Comparison of ENCODE assay signal across 12 cellular contexts in genomic region chr3:122077293-122078234, GRCh38. TPM values are rescaled to one million over a fixed set of nuclear protein-coding genes. Genes with fewer than 3 reads are reported as not detected.
DNase-seq lines count a peak whose midpoint lies in the region; ATAC-seq and TF ChIP-seq lines count a peak whose summit lies in the region.
"Had no signal": no experiment of that assay in that cellular context is flagged by ENCODE, and none has a peak within 500 bp of the region (broad histone marks: within the 10 kb centered on the region; RNA-seq: fewer than 3 reads in every experiment).

No MANE protein-coding gene starts in this region.

- H3K27ac ChIP-seq in SU-DHL-6 (ENCODE audit: low read depth, low read length) (peak overlapping the region; percentile 88), coronary artery (peak overlapping the region in 1 of 2 donors; percentile 7)
- H3K27ac ChIP-seq: C4-2B had no signal

- peak overlapping the region; percentile 74 for H3K9ac ChIP-seq in SU-DHL-6 (ENCODE audit: low read length)

- H3K36me3 ChIP-seq in SU-DHL-6 (ENCODE audit: low read length), result no peaks in the 10 kb centered on the region; the same call in 1 of the 2 replicates

- no peaks in the 10 kb centered on the region for H3K27me3 ChIP-seq in SU-DHL-6 (ENCODE audit: low read length)

- peaks cover 36 to 71% of the 10 kb centered on the region in 2 donors for H3K4me1 Mint-ChIP-seq in natural killer cell treated with Interleukin-12 subunit alpha and Interleukin-12 subunit beta and Interleukin-15 and Interleukin-18, amount 100 ng/mL, for 72 hours (ENCODE audit: low read depth in 2 of 2)
- no peaks in the 10 kb centered on the region for H3K4me1 Mint-ChIP-seq in natural killer cell

- H3K4me3 ChIP-seq in SU-DHL-6 (ENCODE audit: insufficient read depth, low read length, poor library complexity, severe bottlenecking) (peak overlapping the region; percentile 69), coronary artery (no peak overlapping the region)

- H4K20me1 ChIP-seq in SU-DHL-6 (ENCODE audit: low read depth, low read length), result no peaks in the 10 kb centered on the region

- H2AFZ ChIP-seq in SU-DHL-6 (ENCODE audit: low read depth, low read length, severe bottlenecking), result no peak overlapping the region

- no peaks in the 10 kb centered on the region for H3K9me2 ChIP-seq in SU-DHL-6 (replicated peaks; ENCODE audit: insufficient read depth, low read length)

- no peak for TF ChIP-seq CTCF in natural killer cell (IDR thresholded peaks at IDR 0.05)
- no peak for TF ChIP-seq CTCF in SU-DHL-6 (IDR thresholded peaks at IDR 0.05; ENCODE audit: insufficient read depth, low read length, poor library complexity, severe bottlenecking)
- TF ChIP-seq CTCF in coronary artery (IDR thresholded peaks at IDR 0.05), result no peak

- H3K9me3 Mint-ChIP-seq in natural killer cell treated with Interleukin-12 subunit alpha and Interleukin-12 subunit beta and Interleukin-15 and Interleukin-18, amount 100 ng/mL, for 72 hours, result no peaks in the 10 kb centered on the region
- H3K9me3 Mint-ChIP-seq in natural killer cell, result no peaks in the 10 kb centered on the region

- peak overlapping the region; percentile 91 for H3K4me2 ChIP-seq in SU-DHL-6 (ENCODE audit: low read depth, low read length, poor library complexity, severe bottlenecking)

- H3K79me2 ChIP-seq in SU-DHL-6 (ENCODE audit: insufficient read depth, low read length), result peaks cover 88% of the 10 kb centered on the region

- no peak for ATAC-seq in natural killer cell treated with Interleukin-12 subunit alpha and Interleukin-12 subunit beta and Interleukin-15 and Interleukin-18, amount 100 ng/mL, for 72 hours
- ATAC-seq in natural killer cell, result no peak
- peak; percentile 25 for ATAC-seq in HG02885 (IDR thresholded peaks at IDR 0.05; ENCODE audit: poor library complexity, unreplicated experiment)
- ATAC-seq: HCT116 had no signal

- H3K27ac Mint-ChIP-seq in natural killer cell treated with Interleukin-12 subunit alpha and Interleukin-12 subunit beta and Interleukin-15 and Interleukin-18, amount 100 ng/mL, for 72 hours, result peak overlapping the region; percentile 65 to 95
- no peak overlapping the region for H3K27ac Mint-ChIP-seq in natural killer cell

- peaks cover 0 to 26% of the 10 kb centered on the region in 2 donors for H3K27me3 Mint-ChIP-seq in natural killer cell treated with Interleukin-12 subunit alpha and Interleukin-12 subunit beta and Interleukin-15 and Interleukin-18, amount 100 ng/mL, for 72 hours
- peaks cover 7 to 8% of the 10 kb centered on the region in 2 donors for H3K27me3 Mint-ChIP-seq in natural killer cell (ENCODE audit: low read depth in 2 of 2)

- DNase-seq in natural killer cell treated with Interleukin-12 subunit alpha and Interleukin-12 subunit beta and Interleukin-15 and Interleukin-18, amount 100 ng/mL, for 72 hours (ENCODE audit: low spot score), result no peak
- DNase-seq in natural killer cell (no peak), NCI-H524 treated with DMSO at 0.1 percent for 48 hours (lab: John Stamatoyannopoulos, UW) (no peak), SW480 (ENCODE audit: low spot score) (no peak), coronary artery (ENCODE audit: low spot score) (no peak), cortex of kidney (lab: John Stamatoyannopoulos, UW) (no peak)

- intact Hi-C loops in natural killer cell (cut with micrococcal nuclease), result no loop called here

- H3K9me3 ChIP-seq in SU-DHL-6 (ENCODE audit: insufficient read depth, low read length), result no peaks in the 10 kb centered on the region

- H3K36me3 Mint-ChIP-seq in natural killer cell treated with Interleukin-12 subunit alpha and Interleukin-12 subunit beta and Interleukin-15 and Interleukin-18, amount 100 ng/mL, for 72 hours, result peaks cover 5% of the 10 kb centered on the region
- H3K36me3 Mint-ChIP-seq in natural killer cell, result no peaks in the 10 kb centered on the region

- H3F3A ChIP-seq in SU-DHL-6 (ENCODE audit: insufficient read depth), result peaks cover 37% of the 10 kb centered on the region

- H3K4me3 Mint-ChIP-seq in natural killer cell treated with Interleukin-12 subunit alpha and Interleukin-12 subunit beta and Interleukin-15 and Interleukin-18, amount 100 ng/mL, for 72 hours, result peak overlapping the region; percentile 74
- no peak overlapping the region for H3K4me3 Mint-ChIP-seq in natural killer cell

RNA-seq across cellular contexts. Expression of gene CD86, which starts 22.4 kb away (rescaled TPM):
- 1 to 10 TPM; 3.2 to 4.5 TPM for total RNA-seq in natural killer cell treated with Interleukin-12 subunit alpha and Interleukin-12 subunit beta and Interleukin-15 and Interleukin-18, amount 100 ng/mL, for 72 hours
- 1 to 10 TPM; 2.1 to 6.9 (median 4.7) TPM for total RNA-seq in natural killer cell
- total RNA-seq: LHCN-M2, SK-MEL-5 had no signal

RNA-seq across cellular contexts. Expression of gene ILDR1, which starts 55.5 kb away (rescaled TPM):
- under 1 TPM in 1 of 2 donors, not detected in 1; 0.59 TPM for total RNA-seq in natural killer cell treated with Interleukin-12 subunit alpha and Interleukin-12 subunit beta and Interleukin-15 and Interleukin-18, amount 100 ng/mL, for 72 hours
- total RNA-seq in natural killer cell, result under 1 TPM in 1 of 3 donors, not detected in 2; 0.28 TPM
- total RNA-seq: LHCN-M2, SK-MEL-5 had no signal

Comparison
In these comparisons a context has a peak if more than half of its experiments do, and no peak if none do; other contexts are left out.
1. H3K27ac Mint-ChIP-seq: peak in natural killer cell treated with Interleukin-12 subunit alpha and Interleukin-12 subunit beta and Interleukin-15 and Interleukin-18, amount 100 ng/mL, for 72 hours (2 of 2); none in natural killer cell (0 of 2).